Comparison of ENCODE assay signal across 20 cellular contexts in the genomic region with DNA sequence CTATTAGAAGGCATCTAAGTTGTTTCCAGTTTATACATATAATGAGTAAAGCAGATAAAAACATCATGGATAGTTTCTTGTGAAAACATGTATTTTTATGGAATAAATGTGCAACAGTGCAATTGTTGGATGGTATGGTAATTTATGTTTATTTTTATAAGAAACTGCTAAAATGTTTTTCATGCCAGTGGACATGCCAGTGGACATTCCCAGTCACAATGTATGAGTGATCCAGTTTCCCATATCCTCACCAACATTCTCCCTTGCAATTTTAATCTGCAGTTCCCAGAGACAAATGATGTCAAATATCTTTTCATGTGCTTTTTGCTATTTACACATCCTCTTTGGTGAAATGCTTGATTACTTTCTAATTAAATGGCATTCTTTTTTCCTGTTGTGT.
DNase-seq lines count a peak whose midpoint lies in the region; ATAC-seq and TF ChIP-seq lines count a peak whose summit lies in the region.
"Had no signal": no experiment of that assay in that cellular context is flagged by ENCODE, and none has a peak within 500 bp of the region (broad histone marks: within the 10 kb centered on the region; RNA-seq: fewer than 3 reads in every experiment).

No MANE protein-coding gene starts in this region.

- no peaks in the 10 kb centered on the region for H3K9me3 ChIP-seq in adipocyte (ENCODE audit: control insufficient read depth, low read length)
- H3K9me3 ChIP-seq: BE2C had no signal

- no peak overlapping the region for H3K18ac ChIP-seq in mesendoderm (ENCODE audit: low read length)

- no peaks in the 10 kb centered on the region for H3K9me3 Mint-ChIP-seq in WTC11

- no peak overlapping the region for H3K56ac ChIP-seq in mesendoderm (ENCODE audit: low read length)

- no peak overlapping the region for H3K27ac Mint-ChIP-seq in WTC11
- H3K27ac Mint-ChIP-seq: CD14-positive monocyte; CD4-positive, alpha-beta memory T cell; CD4-positive, CD25-positive, alpha-beta regulatory T cell; CD8-positive, alpha-beta memory T cell had no signal

- H3K27me3 ChIP-seq in adipocyte (replicated peaks; ENCODE audit: control insufficient read depth, insufficient read depth, low read length) (no peaks in the 10 kb centered on the region), mesendoderm (ENCODE audit: insufficient read depth, low read length, poor library complexity) (no peaks in the 10 kb centered on the region)
- H3K27me3 ChIP-seq: BE2C, BLaER1 had no signal

- H3K36me3 ChIP-seq in adipocyte (ENCODE audit: control insufficient read depth, insufficient read depth, low read length, severe bottlenecking), result no peaks in the 10 kb centered on the region
- H3K36me3 ChIP-seq in mesendoderm (ENCODE audit: control insufficient read depth, insufficient read depth, low read length), result no peaks in the 10 kb centered on the region
- H3K36me3 ChIP-seq: BE2C, BLaER1 had no signal

- H4K8ac ChIP-seq in mesendoderm (ENCODE audit: low read depth, low read length), result no peak overlapping the region

- H3K4me3 Mint-ChIP-seq in WTC11, result no peak overlapping the region
- H3K4me3 Mint-ChIP-seq: CD14-positive monocyte; CD4-positive, alpha-beta memory T cell; CD4-positive, CD25-positive, alpha-beta regulatory T cell; CD8-positive, alpha-beta memory T cell had no signal

- no peak overlapping the region for H3K27ac ChIP-seq in mesendoderm (ENCODE audit: low read depth, low read length)
- H3K27ac ChIP-seq: 22Rv1, A549, BLaER1 had no signal

- CTCF ChIA-PET in WTC11 (lab: Charles Lee), result no interaction called here

- no peak for TF ChIP-seq CTCF in AG10803 (conservative IDR thresholded peaks at IDR 0.05; ENCODE audit: low read length)
- no peak for TF ChIP-seq CTCF in WTC11 (IDR thresholded peaks at IDR 0.05)

- no peak overlapping the region for H4K5ac ChIP-seq in mesendoderm (ENCODE audit: low read length)

- POLR2A ChIA-PET in WTC11 (lab: Charles Lee), result no interaction called here

- no peaks in the 10 kb centered on the region for H3K4me1 ChIP-seq in adipocyte (ENCODE audit: control insufficient read depth, insufficient read depth, low read length)
- no peaks in the 10 kb centered on the region for H3K4me1 ChIP-seq in mesendoderm (ENCODE audit: control insufficient read depth, low read depth, low read length)
- H3K4me1 ChIP-seq: A549, BE2C, BLaER1 had no signal

- no peak overlapping the region for H3K23ac ChIP-seq in mesendoderm (ENCODE audit: low read length)

- H3K9ac ChIP-seq in adipocyte (ENCODE audit: low read length) (no peak overlapping the region), mesendoderm (ENCODE audit: low read length) (no peak overlapping the region)
- H3K9ac ChIP-seq: BLaER1 had no signal

- no peak overlapping the region for H2BK15ac ChIP-seq in mesendoderm (replicated peaks; ENCODE audit: low read depth)

- ATAC-seq in HG03354 (IDR thresholded peaks at IDR 0.05; ENCODE audit: poor library complexity, severe bottlenecking, unreplicated experiment), result no peak
- ATAC-seq in WTC11, result no peak
- ATAC-seq: A549 had no signal

- H2BK120ac ChIP-seq in mesendoderm (ENCODE audit: low read depth, low read length), result no peak overlapping the region

- no peaks in the 10 kb centered on the region for H3K79me1 ChIP-seq in mesendoderm (ENCODE audit: low read length)

- H2AK5ac ChIP-seq in mesendoderm (ENCODE audit: low read length), result no peak overlapping the region

- H3K4me3 ChIP-seq in AG10803 (ENCODE audit: low read length), result no peak overlapping the region
- H3K4me3 ChIP-seq in adipocyte (ENCODE audit: low read length), result no peak overlapping the region
- no peak overlapping the region for H3K4me3 ChIP-seq in mesendoderm (ENCODE audit: low read length)
- H3K4me3 ChIP-seq: A549, BLaER1 had no signal

- no peaks in the 10 kb centered on the region for H3K27me3 Mint-ChIP-seq in WTC11 (ENCODE audit: low read depth)
- H3K27me3 Mint-ChIP-seq: CD4-positive, alpha-beta memory T cell; CD4-positive, CD25-positive, alpha-beta regulatory T cell; CD8-positive, alpha-beta memory T cell had no signal

- no peak overlapping the region for H3K4me2 ChIP-seq in mesendoderm (ENCODE audit: low read length)
- H3K4me2 ChIP-seq: A549, BLaER1 had no signal

- H3K4ac ChIP-seq in mesendoderm (ENCODE audit: low read depth, low read length), result no peak overlapping the region

- H3K36me3 Mint-ChIP-seq in WTC11, result no peaks in the 10 kb centered on the region
- H3K36me3 Mint-ChIP-seq: CD14-positive monocyte; CD4-positive, alpha-beta memory T cell; CD4-positive, CD25-positive, alpha-beta regulatory T cell had no signal

- peak; percentile 20 for DNase-seq in AG10803 (ENCODE audit: low read depth)
- peak; percentile 26 for DNase-seq in EH (ENCODE audit: low read depth)
- peak; percentile 52 for DNase-seq in adipocyte (ENCODE audit: low read depth)
- DNase-seq in dedifferentiated amniotic fluid mesenchymal stem cell (ENCODE audit: extremely low spot score), result peak; percentile 50
- DNase-seq in mesendoderm, result no peak
- DNase-seq in stimulated activated CD4-positive, alpha-beta T cell treated with anti-CD3 and anti-CD28 coated beads, Interleukin-15, amount 100 ng/mL, for 24 hours, result no peak
- no peak for DNase-seq in WTC11 (ENCODE audit: low spot score)
- DNase-seq: BE2C; C1 segment of cervical spinal cord; CD4-positive, alpha-beta memory T cell; CD4-positive, CD25-positive, alpha-beta regulatory T cell; CD8-positive, alpha-beta memory T cell; COR-L47; DMS79 treated with DMSO at 0.1 percent for 48 hours; GF-D8 had no signal

- H2BK5ac ChIP-seq in mesendoderm (ENCODE audit: low read length), result no peak overlapping the region

- peaks cover 3% of the 10 kb centered on the region; the same call in 1 of the 2 replicates for H3K4me1 Mint-ChIP-seq in WTC11
- H3K4me1 Mint-ChIP-seq: CD14-positive monocyte; CD4-positive, alpha-beta memory T cell; CD4-positive, CD25-positive, alpha-beta regulatory T cell; CD8-positive, alpha-beta memory T cell had no signal

- no peaks in the 10 kb centered on the region for H3K79me2 ChIP-seq in mesendoderm (ENCODE audit: control insufficient read depth, insufficient read depth, low read length)

TF ChIP-seq in WTC11, 78 proteins besides CTCF, POLR2A, EP300 and RAD21:
- TF ChIP-seq KAT7 (CRISPR knock-in tag; IDR thresholded peaks at IDR 0.05; ENCODE audit: borderline replicate concordance) (no peak), GABPB1 (CRISPR knock-in tag; IDR thresholded peaks at IDR 0.05) (no peak)

Comparison
In these comparisons a context has a peak if more than half of its experiments do, and no peak if none do; other contexts are left out.
1. DNase-seq: peak in AG10803 (single experiment), EH (single experiment), adipocyte (single experiment) and dedifferentiated amniotic fluid mesenchymal stem cell (single experiment); none in mesendoderm (single experiment), stimulated activated CD4-positive, alpha-beta T cell treated with anti-CD3 and anti-CD28 coated beads, Interleukin-15, amount 100 ng/mL, for 24 hours (single experiment) and WTC11 (single experiment).